ENCODE assay signal across 21 cellular contexts in the genomic region with DNA sequence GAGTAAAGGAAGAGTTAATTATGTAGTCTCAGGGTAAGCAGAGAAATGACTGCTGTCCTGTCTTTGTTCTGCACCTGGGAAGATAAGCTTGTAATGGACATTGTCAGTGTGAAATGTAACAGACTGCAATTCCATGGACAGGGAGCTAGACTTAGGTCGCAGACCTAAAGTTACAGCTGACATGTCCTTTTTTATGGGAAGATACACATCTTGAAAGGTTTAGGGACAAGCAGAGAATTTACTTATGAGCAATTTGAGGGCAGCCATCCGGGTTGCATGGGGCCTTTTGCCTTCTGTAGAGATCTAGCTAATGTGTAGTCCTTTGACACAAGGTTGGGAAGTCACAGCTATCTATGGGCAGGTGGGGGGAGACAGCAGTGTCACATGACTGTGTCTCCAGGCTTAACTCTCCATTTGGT.
DNase-seq lines count a peak whose midpoint lies in the region; ATAC-seq, FAIRE-seq and TF ChIP-seq lines count a peak whose summit lies in the region.
"Had no signal": no experiment of that assay in that cellular context is flagged by ENCODE, and none has a peak within 500 bp of the region (broad histone marks: within the 10 kb centered on the region; RNA-seq: fewer than 3 reads in every experiment).

No MANE protein-coding gene starts in this region.

- H3K36me3 ChIP-seq in CD4-positive, alpha-beta memory T cell (ENCODE audit: insufficient read depth, low read length), result peaks cover 58% of the 10 kb centered on the region
- H3K36me3 ChIP-seq in small intestine (ENCODE audit: control insufficient read depth in 2 of 2, insufficient read depth in 2 of 2, low read length in 2 of 2), result peaks cover 9% of the 10 kb centered on the region in 2 donors

- no peak overlapping the region for H3K4me3 Mint-ChIP-seq in T-helper 2 cell treated with Interferon-gamma antibody and Interleukin-4, amounts not matched to agents 5 μg/mL and 100 μg/mL, for 36 hours
- no peak overlapping the region for H3K4me3 Mint-ChIP-seq in CD4-positive, alpha-beta memory T cell
- no peak overlapping the region for H3K4me3 Mint-ChIP-seq in activated CD8-positive, alpha-beta T cell treated with anti-CD3 and anti-CD28 coated beads for 36 hours
- no peak overlapping the region for H3K4me3 Mint-ChIP-seq in mesothelial cell of epicardium
- no peak overlapping the region for H3K4me3 Mint-ChIP-seq in Calu3 (ENCODE audit: low read depth, unreplicated experiment)
- H3K4me3 Mint-ChIP-seq: naive B cell; stimulated activated naive B cell treated with anti-CD40 and anti-IgM and Interleukin-4, amounts not matched to agents 10 μg/mL and 1 μg/mL and 100 μg/mL, for 72 hours had no signal

- H3K27ac ChIP-seq in CD4-positive, alpha-beta memory T cell (ENCODE audit: low read depth, low read length), result no peak overlapping the region
- H3K27ac ChIP-seq in small intestine (ENCODE audit: low read depth in 1 of 2, low read length in 1 of 2), result no peak overlapping the region
- H3K27ac ChIP-seq: epithelial cell of prostate, Peyer's patch, upper lobe of left lung had no signal

- peaks cover 21% of the 10 kb centered on the region for H3K4me1 Mint-ChIP-seq in T-helper 2 cell treated with Interferon-gamma antibody and Interleukin-4, amounts not matched to agents 5 μg/mL and 100 μg/mL, for 36 hours (ENCODE audit: low read depth)
- H3K4me1 Mint-ChIP-seq in CD4-positive, alpha-beta memory T cell, result peaks cover 32 to 71% (median 50%) of the 10 kb centered on the region in 4 donors
- peaks cover 60% of the 10 kb centered on the region for H3K4me1 Mint-ChIP-seq in activated CD8-positive, alpha-beta T cell treated with anti-CD3 and anti-CD28 coated beads for 36 hours (ENCODE audit: low read depth)
- H3K4me1 Mint-ChIP-seq in mesothelial cell of epicardium (peaks cover 72% of the 10 kb centered on the region), Calu3 (ENCODE audit: low read depth, unreplicated experiment) (peaks cover 8% of the 10 kb centered on the region)
- H3K4me1 Mint-ChIP-seq: stimulated activated naive B cell treated with anti-CD40 and anti-IgM and Interleukin-4, amounts not matched to agents 10 μg/mL and 1 μg/mL and 100 μg/mL, for 72 hours had no signal

- CTCF ChIA-PET in CD4-positive, alpha-beta memory T cell (lab: Charles Lee; ENCODE audit: partially characterized antibody), result interaction anchor here (0.6 to 2.3 kb wide), 8 partner anchors 8 to 87 kb away, joined by 3 to 6 read pairs (median 4); no protein-coding TSS in a partner anchor
- CTCF ChIA-PET in activated CD8-positive, alpha-beta T cell treated with anti-CD3 and anti-CD28 coated beads for 36 hours (lab: Charles Lee), result interaction anchor here (0.6 to 3.6 kb wide), 6 partner anchors 9 to 179 kb away, joined by 3 to 10 read pairs (median 3); no protein-coding TSS in a partner anchor
- CTCF ChIA-PET in Calu3 (lab: Charles Lee), result interaction anchor here (0.6 kb wide), 2 partner anchors 110 to 621 kb away, joined by 3 read pairs; no protein-coding TSS in a partner anchor

- H3K27ac Mint-ChIP-seq in T-helper 2 cell treated with Interferon-gamma antibody and Interleukin-4, amounts not matched to agents 5 μg/mL and 100 μg/mL, for 36 hours, result peak overlapping the region; percentile 1
- peak overlapping the region; percentile 49 to 90 (median 77) for H3K27ac Mint-ChIP-seq in CD4-positive, alpha-beta memory T cell
- H3K27ac Mint-ChIP-seq in activated CD8-positive, alpha-beta T cell treated with anti-CD3 and anti-CD28 coated beads for 36 hours, result peak overlapping the region; percentile 26
- H3K27ac Mint-ChIP-seq in mesothelial cell of epicardium (peak overlapping the region; percentile 81), Calu3 (ENCODE audit: unreplicated experiment) (no peak overlapping the region)
- H3K27ac Mint-ChIP-seq: stimulated activated naive B cell treated with anti-CD40 and anti-IgM and Interleukin-4, amounts not matched to agents 10 μg/mL and 1 μg/mL and 100 μg/mL, for 72 hours had no signal

- no peaks in the 10 kb centered on the region for H3K27me3 Mint-ChIP-seq in T-helper 2 cell treated with Interferon-gamma antibody and Interleukin-4, amounts not matched to agents 5 μg/mL and 100 μg/mL, for 36 hours (ENCODE audit: low read depth)
- H3K27me3 Mint-ChIP-seq in CD4-positive, alpha-beta memory T cell, result no peaks in the 10 kb centered on the region
- no peaks in the 10 kb centered on the region for H3K27me3 Mint-ChIP-seq in activated CD8-positive, alpha-beta T cell treated with anti-CD3 and anti-CD28 coated beads for 36 hours
- no peaks in the 10 kb centered on the region for H3K27me3 Mint-ChIP-seq in mesothelial cell of epicardium (ENCODE audit: low read depth)
- H3K27me3 Mint-ChIP-seq in Calu3 (ENCODE audit: unreplicated experiment), result no peaks in the 10 kb centered on the region
- H3K27me3 Mint-ChIP-seq: naive B cell; stimulated activated naive B cell treated with anti-CD40 and anti-IgM and Interleukin-4, amounts not matched to agents 10 μg/mL and 1 μg/mL and 100 μg/mL, for 72 hours had no signal

- ATAC-seq in activated CD8-positive, alpha-beta T cell treated with anti-CD3 and anti-CD28 coated beads for 36 hours, result no peak
- ATAC-seq: activated CD4-positive, CD25-positive, alpha-beta regulatory T cell treated with anti-CD3 and anti-CD28 coated beads, Interleukin-2, amount 50 U/mL, for 24 hours; stimulated activated naive B cell treated with anti-CD40 and anti-IgM and Interleukin-4, amounts not matched to agents 10 μg/mL and 1 μg/mL and 100 μg/mL, for 72 hours had no signal

- no peaks in the 10 kb centered on the region for H3K9me3 Mint-ChIP-seq in T-helper 2 cell treated with Interferon-gamma antibody and Interleukin-4, amounts not matched to agents 5 μg/mL and 100 μg/mL, for 36 hours
- H3K9me3 Mint-ChIP-seq in CD4-positive, alpha-beta memory T cell, result no peaks in the 10 kb centered on the region
- no peaks in the 10 kb centered on the region for H3K9me3 Mint-ChIP-seq in activated CD8-positive, alpha-beta T cell treated with anti-CD3 and anti-CD28 coated beads for 36 hours
- H3K9me3 Mint-ChIP-seq in mesothelial cell of epicardium (no peaks in the 10 kb centered on the region), Calu3 (ENCODE audit: low read depth, unreplicated experiment) (no peaks in the 10 kb centered on the region)

- POLR2A ChIA-PET in CD4-positive, alpha-beta memory T cell (lab: Charles Lee; ENCODE audit: partially characterized antibody), result interaction anchor here (0.6 to 3.2 kb wide), 6 partner anchors 10 to 87 kb away, joined by 3 to 12 read pairs (median 6); a partner anchor contains a TSS
- POLR2A ChIA-PET in activated CD8-positive, alpha-beta T cell treated with anti-CD3 and anti-CD28 coated beads for 36 hours (lab: Charles Lee), result interaction anchor here (1.2 to 1.3 kb wide), 2 partner anchors 21 to 85 kb away, joined by 4 read pairs; no protein-coding TSS in a partner anchor

- no peaks in the 10 kb centered on the region for H3K27me3 ChIP-seq in CD4-positive, alpha-beta memory T cell (ENCODE audit: insufficient read depth, low read length)
- no peaks in the 10 kb centered on the region for H3K27me3 ChIP-seq in small intestine (ENCODE audit: control insufficient read depth in 2 of 2, insufficient read depth in 2 of 2, low read length in 2 of 2)
- H3K27me3 ChIP-seq: BLaER1 treated with 17β-estradiol and CSF1 and Interleukin-3, amounts not matched to agents 10 nM and 100 nM; Peyer's patch; upper lobe of left lung had no signal

- 79 to 88% (median 87%) methylated on average over 2 of the region's 2 CpGs for WGBS in small intestine, 3 donors

- TF ChIP-seq CTCF in activated CD8-positive, alpha-beta T cell treated with anti-CD3 and anti-CD28 coated beads for 36 hours (IDR thresholded peaks at IDR 0.05), result no peak
- TF ChIP-seq CTCF in mesothelial cell of epicardium (IDR thresholded peaks at IDR 0.05; ENCODE audit: unreplicated experiment) (no peak), Calu3 (IDR thresholded peaks at IDR 0.05; ENCODE audit: unreplicated experiment) (no peak), foreskin fibroblast (IDR thresholded peaks at IDR 0.05; ENCODE audit: low read depth, low read length) (no peak)

- intact Hi-C loops in CD4-positive, alpha-beta memory T cell (cut with micrococcal nuclease), result no loop called here
- intact Hi-C loops in activated CD8-positive, alpha-beta T cell treated with anti-CD3 and anti-CD28 coated beads for 36 hours (cut with micrococcal nuclease), result no loop called here
- intact Hi-C loops in Calu3 (cut with micrococcal nuclease; ENCODE audit: unreplicated experiment), result no loop called here

- FAIRE-seq in small intestine (lab: Jason Lieb, UNC), result no peak
- FAIRE-seq: GM12892, kidney had no signal

- H3K4me1 ChIP-seq in CD4-positive, alpha-beta memory T cell (ENCODE audit: insufficient read depth, low read length), result peaks cover 45% of the 10 kb centered on the region
- no peaks in the 10 kb centered on the region for H3K4me1 ChIP-seq in small intestine (ENCODE audit: control insufficient read depth in 2 of 2, insufficient read depth in 1 of 2, low read depth in 1 of 2, low read length in 1 of 2)
- H3K4me1 ChIP-seq: Peyer's patch, upper lobe of left lung had no signal

- BruUV-seq in Calu3 (replicated peaks; lab: Mats Ljungman, UMichigan), result no TSS peak

- H3K4me3 ChIP-seq in CD4-positive, alpha-beta memory T cell (ENCODE audit: low read length in 2 of 2), result no peak overlapping the region
- no peak overlapping the region for H3K4me3 ChIP-seq in small intestine (ENCODE audit: low read depth in 1 of 2, low read length in 2 of 2)
- H3K4me3 ChIP-seq in foreskin fibroblast (ENCODE audit: low read depth in 1 of 2, low read length in 2 of 2), result no peak overlapping the region
- H3K4me3 ChIP-seq: BLaER1 treated with 17β-estradiol and CSF1 and Interleukin-3, amounts not matched to agents 10 nM and 100 nM; Peyer's patch; upper lobe of left lung had no signal

- DNase-seq in T-helper 2 cell treated with Interferon-gamma antibody and Interleukin-4, amounts not matched to agents 5 μg/mL and 100 μg/mL, for 36 hours (ENCODE audit: low spot score), result no peak
- DNase-seq in T-helper 2 cell, result no peak
- DNase-seq in CD4-positive, alpha-beta memory T cell, result no peak
- no peak for DNase-seq in activated CD8-positive, alpha-beta T cell treated with anti-CD3 and anti-CD28 coated beads for 36 hours
- DNase-seq in mesothelial cell of epicardium (ENCODE audit: low spot score in 2 of 2, unreplicated experiment in 2 of 2), result no peak
- no peak for DNase-seq in small intestine
- DNase-seq in Calu3, result no peak
- no peak for DNase-seq in foreskin fibroblast
- DNase-seq: dermis blood vessel endothelial cell; foreskin melanocyte; kidney; naive B cell; NCI-H187; NCI-H2227 treated with DMSO at 0.1 percent for 48 hours; Peyer's patch; stimulated activated naive B cell treated with anti-CD40 and anti-IgM and Interleukin-4, amounts not matched to agents 10 μg/mL and 1 μg/mL and 100 μg/mL, for 72 hours; upper lobe of left lung had no signal

- H3K9me3 ChIP-seq in CD4-positive, alpha-beta memory T cell (ENCODE audit: control insufficient read depth in 1 of 2, low read length in 2 of 2), result no peaks in the 10 kb centered on the region
- no peaks in the 10 kb centered on the region for H3K9me3 ChIP-seq in small intestine (ENCODE audit: control insufficient read depth, low read depth)
- H3K9me3 ChIP-seq: BLaER1 treated with 17β-estradiol and CSF1 and Interleukin-3, amounts not matched to agents 10 nM and 100 nM; Peyer's patch; upper lobe of left lung had no signal

- H3K36me3 Mint-ChIP-seq in T-helper 2 cell treated with Interferon-gamma antibody and Interleukin-4, amounts not matched to agents 5 μg/mL and 100 μg/mL, for 36 hours (ENCODE audit: low read depth), result peaks cover 78% of the 10 kb centered on the region
- peaks cover 77 to 82% of the 10 kb centered on the region in 2 donors for H3K36me3 Mint-ChIP-seq in CD4-positive, alpha-beta memory T cell
- H3K36me3 Mint-ChIP-seq in activated CD8-positive, alpha-beta T cell treated with anti-CD3 and anti-CD28 coated beads for 36 hours (ENCODE audit: low read depth), result peaks cover 57% of the 10 kb centered on the region
- H3K36me3 Mint-ChIP-seq in mesothelial cell of epicardium (peaks cover 25% of the 10 kb centered on the region), Calu3 (ENCODE audit: insufficient read depth, unreplicated experiment) (peaks cover 6% of the 10 kb centered on the region)
